ENCODE assay signal across 22 cellular contexts in genomic region chr6:50925981-50926380, GRCh38.
"Had no signal": no experiment of that assay in that cellular context is flagged by ENCODE, and none has a peak within 500 bp of the region (broad histone marks: within the 10 kb centered on the region; RNA-seq: fewer than 3 reads in every experiment).

No MANE protein-coding gene starts in this region.

- H3K36me3 Mint-ChIP-seq: memory B cell had no signal

- DNase-seq: cortex of kidney; dorsolateral prefrontal cortex; effector CD8-positive, alpha-beta T cell; gastrocnemius medialis; heart right ventricle; left cardiac atrium; left ventricle myocardium inferior; lower lobe of right lung; naive thymus-derived CD4-positive, alpha-beta T cell; nephron progenitor cell; posterior cingulate gyrus; right cardiac atrium; small intestine; stimulated activated CD4-positive, alpha-beta T cell treated with anti-CD3 and anti-CD28 coated beads, Interleukin-12 subunit alpha, Interleukin-12 subunit beta, amount 100 ng/mL, for 4 hours; stimulated activated naive CD4-positive, alpha-beta T cell treated with Interleukin-2 at 50 U/mL for 16 hours; upper lobe of right lung had no signal

- H3K4me3 Mint-ChIP-seq: memory B cell; naive thymus-derived CD4-positive, alpha-beta T cell; nephron progenitor cell had no signal

- H3K4me1 ChIP-seq: gastrocnemius medialis, heart right ventricle, left ventricle myocardium inferior, lower lobe of right lung, tibial nerve, upper lobe of right lung, vagina had no signal

- H3K27ac Mint-ChIP-seq: memory B cell, nephron progenitor cell had no signal

- H3K27me3 Mint-ChIP-seq: memory B cell; naive thymus-derived CD4-positive, alpha-beta T cell had no signal

- H3K27ac ChIP-seq: dorsolateral prefrontal cortex, gastrocnemius medialis, heart right ventricle, left ventricle myocardium inferior, lower lobe of right lung, neutrophil, tibial nerve, upper lobe of right lung, vagina had no signal

- FAIRE-seq: endometrium, keratinocyte, small intestine had no signal

- H3K36me3 ChIP-seq: gastrocnemius medialis, heart right ventricle, left ventricle myocardium inferior, lower lobe of right lung, neutrophil, tibial nerve, upper lobe of right lung, vagina had no signal

- H3K27me3 ChIP-seq: gastrocnemius medialis, heart right ventricle, neutrophil, tibial nerve, upper lobe of right lung, vagina had no signal

- H3K9me3 ChIP-seq: neutrophil, vagina had no signal

- H3K4me1 Mint-ChIP-seq: memory B cell; naive thymus-derived CD4-positive, alpha-beta T cell had no signal

- H3K4me3 ChIP-seq: dorsolateral prefrontal cortex, gastrocnemius medialis, heart right ventricle, left ventricle myocardium inferior, lower lobe of right lung, tibial nerve, upper lobe of right lung, vagina had no signal
